24 cellular contexts compared by ENCODE assay signal in the genomic region with DNA sequence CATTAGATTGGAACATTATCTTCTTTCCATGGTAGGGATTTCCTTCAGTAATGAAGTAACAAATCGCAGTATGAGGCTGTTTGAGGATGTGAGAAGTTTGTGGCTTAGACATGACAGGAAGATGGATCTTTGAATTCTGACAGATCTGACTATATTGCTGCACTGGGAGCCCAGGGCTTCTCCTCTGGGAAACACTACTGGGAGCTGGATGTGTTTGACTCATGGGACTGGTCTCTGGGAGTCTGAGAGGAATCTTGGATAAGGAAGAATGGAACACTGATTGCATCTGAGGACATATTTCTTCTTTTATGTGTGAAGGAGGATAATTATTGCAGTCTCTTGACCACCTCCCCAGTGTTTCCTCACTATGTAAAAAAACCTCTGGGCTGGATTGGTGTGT.
A peak's percentile ranks its signal among the peaks of the same experiment; 100 is the strongest.
DNase-seq lines count a peak whose midpoint lies in the region; ATAC-seq, FAIRE-seq and TF ChIP-seq lines count a peak whose summit lies in the region.
"Had no signal": no experiment of that assay in that cellular context is flagged by ENCODE, and none has a peak within 500 bp of the region (broad histone marks: within the 10 kb centered on the region; RNA-seq: fewer than 3 reads in every experiment).

No MANE protein-coding gene starts in this region.

- H3K4me1 ChIP-seq in GM23248 (ENCODE audit: insufficient read depth) (peaks cover 22% of the 10 kb centered on the region), astrocyte (ENCODE audit: insufficient read depth, low read length) (peaks cover 30% of the 10 kb centered on the region)
- H3K4me1 ChIP-seq: Caco-2 had no signal

- H3K27ac Mint-ChIP-seq in astrocyte (ENCODE audit: unreplicated experiment) (peak overlapping the region; percentile 87), osteocyte (ENCODE audit: unreplicated experiment) (peak overlapping the region; percentile 19)
- H3K27ac Mint-ChIP-seq: B cell; CD8-positive, alpha-beta T cell had no signal

- in situ Hi-C loops in GM23248 (cut with MboI): no loop called here

- H3K27ac ChIP-seq in GM23248: no peak overlapping the region
- H3K27ac ChIP-seq in astrocyte (ENCODE audit: low read depth, low read length): peak overlapping the region; percentile 8
- H3K27ac ChIP-seq: C4-2B, RWPE1 had no signal

- no peaks in the 10 kb centered on the region for H4K20me1 ChIP-seq in GM23248 (ENCODE audit: insufficient read depth)
- no peaks in the 10 kb centered on the region for H4K20me1 ChIP-seq in astrocyte (ENCODE audit: insufficient read depth, low read length)

- H3K9me3 Mint-ChIP-seq in astrocyte (ENCODE audit: unreplicated experiment) (peaks cover 2% of the 10 kb centered on the region), osteocyte (ENCODE audit: unreplicated experiment) (peaks cover 3% of the 10 kb centered on the region)

- H3K27me3 ChIP-seq in GM23248 (replicated peaks; ENCODE audit: insufficient read depth) (no peaks in the 10 kb centered on the region), astrocyte (ENCODE audit: insufficient read depth, low read length) (no peaks in the 10 kb centered on the region)

- H3K9me3 ChIP-seq in GM23248 (ENCODE audit: low read depth): no peaks in the 10 kb centered on the region
- H3K9me3 ChIP-seq in astrocyte (ENCODE audit: insufficient read depth, low read depth, low read length): no peaks in the 10 kb centered on the region
- H3K9me3 ChIP-seq: Caco-2 had no signal

- H3K4me1 Mint-ChIP-seq in astrocyte (ENCODE audit: low read depth, unreplicated experiment) (peaks cover 46% of the 10 kb centered on the region), osteocyte (ENCODE audit: unreplicated experiment) (peaks cover 82% of the 10 kb centered on the region)
- H3K4me1 Mint-ChIP-seq: B cell had no signal

- H3K4me3 Mint-ChIP-seq in astrocyte (ENCODE audit: unreplicated experiment) (no peak overlapping the region), osteocyte (ENCODE audit: unreplicated experiment) (no peak overlapping the region)
- H3K4me3 Mint-ChIP-seq: B cell; CD8-positive, alpha-beta T cell had no signal

- no peaks in the 10 kb centered on the region for H3K36me3 Mint-ChIP-seq in astrocyte (ENCODE audit: low read depth, unreplicated experiment)
- H3K36me3 Mint-ChIP-seq in osteocyte (ENCODE audit: unreplicated experiment): no peaks in the 10 kb centered on the region
- H3K36me3 Mint-ChIP-seq: CD8-positive, alpha-beta T cell had no signal

- H3K4me2 ChIP-seq in GM23248 (ENCODE audit: unreplicated experiment) (no peak overlapping the region), astrocyte (ENCODE audit: low read length) (no peak overlapping the region)

- DNase-seq in GM23248 (peak; percentile 21), astrocyte (ENCODE audit: low read depth) (peak; percentile 58), fibroblast of pulmonary artery (ENCODE audit: low read depth) (peak; percentile 40), osteocyte (ENCODE audit: extremely low spot score, unreplicated experiment) (no peak), NCI-H2171 treated with DMSO at 0.1 percent for 48 hours (lab: John Stamatoyannopoulos, UW) (no peak), NCI-H2227 (lab: John Stamatoyannopoulos, UW; ENCODE audit: unreplicated experiment) (no peak), GF-D8 (lab: John Stamatoyannopoulos, UW) (no peak)
- DNase-seq: Caco-2; CD8-positive, alpha-beta T cell; Kasumi-1; NCI-H1105; NCI-H1436 treated with DMSO at 0.1 percent for 48 hours; NCI-H187 treated with DMSO at 0.1 percent for 48 hours; NCI-H446 treated with DMSO at 0.1 percent for 48 hours; NCI-H526; SHP77 treated with DMSO at 0.1 percent for 48 hours; SW 1271 had no signal

- no peak overlapping the region for H2AFZ ChIP-seq in GM23248
- H2AFZ ChIP-seq in astrocyte (ENCODE audit: low read depth, low read length): no peak overlapping the region

- peaks cover 22% of the 10 kb centered on the region; the same call in 1 of the 2 replicates for H3F3A ChIP-seq in GM23248 (ENCODE audit: insufficient read depth)

- H3K79me2 ChIP-seq in GM23248 (ENCODE audit: insufficient read depth) (no peaks in the 10 kb centered on the region), astrocyte (ENCODE audit: insufficient read depth, low read length) (no peaks in the 10 kb centered on the region)

- H3K9ac ChIP-seq in GM23248: no peak overlapping the region
- no peak overlapping the region for H3K9ac ChIP-seq in astrocyte (ENCODE audit: low read length)

- FAIRE-seq in astrocyte (lab: Jason Lieb, UNC): peak; percentile 52
- FAIRE-seq: GM19239, H54, K562 had no signal

- no peaks in the 10 kb centered on the region for H3K9me2 ChIP-seq in GM23248 (ENCODE audit: insufficient read depth)

- TF ChIP-seq CTCF in astrocyte (IDR thresholded peaks at IDR 0.05; ENCODE audit: insufficient read depth, low read depth, low read length) (no peak), fibroblast of pulmonary artery (IDR thresholded peaks at IDR 0.05; ENCODE audit: low read length, missing control alignments) (no peak), osteocyte (IDR thresholded peaks at IDR 0.05) (no peak)

- H3K36me3 ChIP-seq in GM23248 (ENCODE audit: low read depth): no peaks in the 10 kb centered on the region
- H3K36me3 ChIP-seq in astrocyte (ENCODE audit: insufficient read depth, low read length): no peaks in the 10 kb centered on the region

- no peak for ATAC-seq in HG02798 (IDR thresholded peaks at IDR 0.05; ENCODE audit: poor library complexity, unreplicated experiment)
- ATAC-seq: CD8-positive, alpha-beta T cell; K562 had no signal

- H3K27me3 Mint-ChIP-seq in astrocyte (ENCODE audit: low read depth, unreplicated experiment) (no peaks in the 10 kb centered on the region), osteocyte (ENCODE audit: unreplicated experiment) (no peaks in the 10 kb centered on the region)
- H3K27me3 Mint-ChIP-seq: B cell had no signal

- WGBS in GM23248 (ENCODE audit: low coverage in 1 of 2, low lambda C conversion rate in 2 of 2, missing lambda C conversion rate in 2 of 2), 2 experiments: 10 to 11% methylated on average over 1 of the region's 1 CpG

- H3K4me3 ChIP-seq in GM23248 (no peak overlapping the region), astrocyte (ENCODE audit: insufficient read depth, low read depth, low read length) (no peak overlapping the region), fibroblast of pulmonary artery (replicated peaks; ENCODE audit: low read depth, low read length) (no peak overlapping the region)
- H3K4me3 ChIP-seq: K562 had no signal

Comparison
In these comparisons a context has a peak if more than half of its experiments do, and no peak if none do; other contexts are left out.
1. DNase-seq: peak in GM23248 (single experiment), astrocyte (single experiment) and fibroblast of pulmonary artery (single experiment); none in osteocyte (single experiment), NCI-H2171 treated with DMSO at 0.1 percent for 48 hours (single experiment), NCI-H2227 (single experiment) and GF-D8 (single experiment).